Comparison of ENCODE assay signal across 9 cellular contexts in genomic region chr6:160972111-160972510, GRCh38. TPM values are rescaled to one million over a fixed set of nuclear protein-coding genes. Genes with fewer than 3 reads are reported as not detected.
A peak's percentile ranks its signal among the peaks of the same experiment; 100 is the strongest.
DNase-seq lines count a peak whose midpoint lies in the region; ATAC-seq lines count a peak whose summit lies in the region.
"Had no signal": no experiment of that assay in that cellular context is flagged by ENCODE, and none has a peak within 500 bp of the region (broad histone marks: within the 10 kb centered on the region; RNA-seq: fewer than 3 reads in every experiment).

No MANE protein-coding gene starts in this region.

- ATAC-seq in GM18502 (IDR thresholded peaks at IDR 0.05; ENCODE audit: poor library complexity, unreplicated experiment) (peak; percentile 73), HG02798 (IDR thresholded peaks at IDR 0.05; ENCODE audit: poor library complexity, unreplicated experiment) (peak; percentile 79), HG02840 (IDR thresholded peaks at IDR 0.05; ENCODE audit: low FRiP score, unreplicated experiment) (no peak)

- DNase-seq in RPMI7951 (ENCODE audit: low read depth), result peak; percentile 86
- DNase-seq in kidney tubule cell (ENCODE audit: low spot score), result peak; percentile 26
- no peak for DNase-seq in stimulated activated naive CD4-positive, alpha-beta T cell (lab: John Stamatoyannopoulos, UW)
- DNase-seq in KG1 (lab: John Stamatoyannopoulos, UW), result no peak
- DNase-seq in activated effector memory CD4-positive, alpha-beta T cell treated with anti-CD3 and anti-CD28 coated beads, Interleukin-2, amount 50 U/mL, for 16 hours, result no peak
- DNase-seq: activated CD4-positive, alpha-beta T cell treated with anti-CD3 and anti-CD28 coated beads for 1 hour had no signal

RNA-seq across cellular contexts. Expression of gene MAP3K4, which starts 19.5 kb away (rescaled TPM):
- 17.0 and 17.5 TPM in 2 replicates for total RNA-seq in RPMI7951 (2014; rRNA removed; shearing (Covaris generic))

Comparison
In these comparisons a context has a peak if more than half of its experiments do, and no peak if none do; other contexts are left out.
1. DNase-seq: peak in RPMI7951 (single experiment) and kidney tubule cell (single experiment); none in stimulated activated naive CD4-positive, alpha-beta T cell (0 of 6), KG1 (single experiment) and activated effector memory CD4-positive, alpha-beta T cell treated with anti-CD3 and anti-CD28 coated beads, Interleukin-2, amount 50 U/mL, for 16 hours (single experiment).